In the genomic region with DNA sequence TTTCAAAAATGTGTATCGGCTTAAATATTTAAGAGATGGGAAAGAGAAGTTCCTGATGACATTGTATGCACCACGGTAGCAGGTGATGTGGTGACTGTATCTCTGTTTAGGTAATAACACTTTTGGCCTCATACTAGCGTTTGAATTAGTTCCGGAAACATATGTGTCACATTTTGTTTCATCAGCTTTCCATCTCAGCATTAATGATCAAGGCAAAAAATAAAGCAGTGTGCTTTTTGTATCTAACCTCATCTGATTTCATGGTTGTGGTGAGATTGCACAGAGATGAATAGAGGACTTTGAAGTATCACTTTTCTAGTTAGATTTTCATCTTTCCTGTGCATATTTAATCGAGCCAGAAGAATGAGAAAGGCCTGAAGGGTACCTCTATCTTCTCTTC, we compare ENCODE assay signal across 25 cellular contexts.
DNase-seq lines count a peak whose midpoint lies in the region; ATAC-seq, FAIRE-seq and TF ChIP-seq lines count a peak whose summit lies in the region.
"Had no signal": no experiment of that assay in that cellular context is flagged by ENCODE, and none has a peak within 500 bp of the region (broad histone marks: within the 10 kb centered on the region; RNA-seq: fewer than 3 reads in every experiment).

No MANE protein-coding gene starts in this region.

- H3K4me2 ChIP-seq in GM12878 (ENCODE audit: control insufficient read depth, insufficient read depth) (no peak overlapping the region), osteoblast (ENCODE audit: insufficient read depth, low read length) (no peak overlapping the region), trophoblast cell (ENCODE audit: low read length) (no peak overlapping the region)
- H3K4me2 ChIP-seq: BLaER1 had no signal

- H2AFZ ChIP-seq in GM12878 (ENCODE audit: control insufficient read depth, low read depth, low read length) = no peak overlapping the region
- H2AFZ ChIP-seq in osteoblast (ENCODE audit: low read length) = no peak overlapping the region
- H2AFZ ChIP-seq in trophoblast cell (ENCODE audit: insufficient read depth, low read length, poor library complexity) = no peak overlapping the region

- no peak for TF ChIP-seq POLR2A in GM12878 (IDR thresholded peaks at IDR 0.05; ENCODE audit: low read depth, low read length)

- H3K27ac ChIP-seq in GM12878 (ENCODE audit: control insufficient read depth, insufficient read depth) (no peak overlapping the region), osteoblast (ENCODE audit: low read depth, low read length) (no peak overlapping the region), trophoblast cell (ENCODE audit: low read depth, low read length) (no peak overlapping the region)
- H3K27ac ChIP-seq: BLaER1 had no signal

- H3K14ac ChIP-seq in trophoblast cell (ENCODE audit: low read length) = no peak overlapping the region

- no peak overlapping the region for H3K18ac ChIP-seq in trophoblast cell (ENCODE audit: low read length)

- ATAC-seq in GM12878 (no peak), GM18517 (IDR thresholded peaks at IDR 0.05; ENCODE audit: unreplicated experiment) (no peak), HG03025 (IDR thresholded peaks at IDR 0.05; ENCODE audit: low FRiP score, unreplicated experiment) (no peak)

- in situ Hi-C loops in GM12878 (cut with MboI) = no loop called here

- H3K79me1 ChIP-seq in trophoblast cell (ENCODE audit: low read length) = no peaks in the 10 kb centered on the region

- intact Hi-C loops in GM12878 (cut with micrococcal nuclease; ENCODE audit: unreplicated experiment) = no loop called here

- DNase-seq in Jurkat, Clone E6-1 (ENCODE audit: low read depth, low spot score) = peak; percentile 84
- no peak for DNase-seq in GM12878 (ENCODE audit: low read depth, low spot score)
- peak; percentile 13 for DNase-seq in osteoblast (ENCODE audit: insufficient read length, low spot score, missing footprints)
- DNase-seq in NK-92 treated with Interleukin-12 subunit alpha and Interleukin-12 subunit beta, amount 100 ng/mL, for 24 hours (lab: John Stamatoyannopoulos, UW) = no peak
- DNase-seq in trophoblast cell = no peak
- DNase-seq: 8988T; ACHN; BE2C; C1 segment of cervical spinal cord; Caco-2; Calu3; CD4-positive, alpha-beta memory T cell; CD4-positive, CD25-positive, alpha-beta regulatory T cell; CD8-positive, alpha-beta memory T cell; DMS79 treated with DMSO at 0.1 percent for 48 hours; GF-D8 had no signal

- no peak overlapping the region for H2AK5ac ChIP-seq in trophoblast cell (ENCODE audit: low read length)

- H3K79me2 ChIP-seq in GM12878 (ENCODE audit: control insufficient read depth, insufficient read depth, low read length) (no peaks in the 10 kb centered on the region), osteoblast (ENCODE audit: insufficient read depth, low read length) (no peaks in the 10 kb centered on the region), trophoblast cell (ENCODE audit: control insufficient read depth, insufficient read depth, low read length, poor library complexity) (no peaks in the 10 kb centered on the region)

- H4K20me1 ChIP-seq in GM12878 (ENCODE audit: control insufficient read depth, insufficient read depth) (no peaks in the 10 kb centered on the region), osteoblast (ENCODE audit: insufficient read depth, low read length) (no peaks in the 10 kb centered on the region)
- H4K20me1 ChIP-seq: BLaER1 had no signal

- H2BK12ac ChIP-seq in trophoblast cell (ENCODE audit: low read length) = no peak overlapping the region

- TF ChIP-seq CTCF in GM12878 (IDR thresholded peaks at IDR 0.05 in 2 of 3, conservative IDR thresholded peaks at IDR 0.05 in 1 of 3; ENCODE audit: control insufficient read depth in 2 of 3, extremely low read depth in 1 of 3, insufficient read depth in 1 of 3, low read depth in 3 of 3, low read length in 3 of 3) = no peak
- TF ChIP-seq CTCF in osteoblast (IDR thresholded peaks at IDR 0.05; ENCODE audit: extremely low read depth, low read depth, low read length) = no peak

- RAD21 ChIA-PET in GM12878 (lab: Charles Lee; ENCODE audit: unreplicated experiment) = no interaction called here

- H3K23ac ChIP-seq in trophoblast cell (ENCODE audit: low read length) = no peak overlapping the region

- H4K8ac ChIP-seq in trophoblast cell (ENCODE audit: low read depth, low read length) = no peak overlapping the region

- SMC1A ChIA-PET in GM12878 (lab: Charles Lee; ENCODE audit: uncharacterized antibody, unreplicated experiment) = no interaction called here

- no TSS peak for BruUV-seq in GM12878 (replicated peaks; lab: Mats Ljungman, UMichigan)

- no peaks in the 10 kb centered on the region for H3K9me3 ChIP-seq in GM12878 (replicated peaks; ENCODE audit: control insufficient read depth, insufficient read depth, low read length)
- no peaks in the 10 kb centered on the region for H3K9me3 ChIP-seq in osteoblast (ENCODE audit: low read depth, low read length)
- H3K9me3 ChIP-seq in trophoblast cell (ENCODE audit: insufficient read depth, low read depth, low read length) = no peaks in the 10 kb centered on the region
- H3K9me3 ChIP-seq: BE2C, BLaER1, Caco-2 had no signal

- H2BK120ac ChIP-seq in trophoblast cell (ENCODE audit: insufficient read depth, low read length, poor library complexity) = no peak overlapping the region

- H4K91ac ChIP-seq in trophoblast cell (ENCODE audit: low read depth, low read length) = no peak overlapping the region

- no peak overlapping the region for H3K4me3 ChIP-seq in Jurkat, Clone E6-1 (ENCODE audit: low read length)
- no peak overlapping the region for H3K4me3 ChIP-seq in GM12878
- no peak overlapping the region for H3K4me3 ChIP-seq in osteoblast (ENCODE audit: insufficient read depth, low read length)
- no peak overlapping the region for H3K4me3 ChIP-seq in trophoblast cell (ENCODE audit: low read depth, low read length)
- H3K4me3 ChIP-seq: BLaER1 had no signal

- peak; percentile 18 for FAIRE-seq in GM12878 (lab: Jason Lieb, UNC)
- FAIRE-seq: A204.1, D721Med, G401.6, GM12892, GM18507, GM19239 had no signal

- TF ChIP-seq EP300 in GM12878 (IDR thresholded peaks at IDR 0.05; ENCODE audit: borderline replicate concordance in 1 of 2, control insufficient read depth in 1 of 2, low read depth in 2 of 2, low read length in 2 of 2) = no peak

- H3K36me3 ChIP-seq in GM12878 (ENCODE audit: control insufficient read depth in 2 of 2, insufficient read depth in 2 of 2, low read length in 1 of 2) (no peaks in the 10 kb centered on the region), osteoblast (ENCODE audit: insufficient read depth, low read length) (no peaks in the 10 kb centered on the region), trophoblast cell (ENCODE audit: control insufficient read depth in 1 of 2, insufficient read depth in 2 of 2, low read length in 2 of 2) (no peaks in the 10 kb centered on the region)
- H3K36me3 ChIP-seq: BE2C, BLaER1 had no signal

- POLR2A ChIA-PET in GM12878 (lab: Charles Lee) = no interaction called here

- H4K12ac ChIP-seq in trophoblast cell (ENCODE audit: low read depth, low read length) = no peak overlapping the region

- no peaks in the 10 kb centered on the region for H3K27me3 ChIP-seq in GM12878 (replicated peaks in 1 of 2; ENCODE audit: control insufficient read depth in 2 of 2, insufficient read depth in 2 of 2, low read length in 1 of 2)
- H3K27me3 ChIP-seq in osteoblast (ENCODE audit: insufficient read depth, low read length) = no peaks in the 10 kb centered on the region
- H3K27me3 ChIP-seq in trophoblast cell (ENCODE audit: insufficient read depth, low read length) = no peaks in the 10 kb centered on the region
- H3K27me3 ChIP-seq: BE2C, BLaER1 had no signal

- no peaks in the 10 kb centered on the region for H3K4me1 ChIP-seq in GM12878 (ENCODE audit: control insufficient read depth, insufficient read depth, low read length)
- no peaks in the 10 kb centered on the region for H3K4me1 ChIP-seq in osteoblast (ENCODE audit: insufficient read depth, low read length)
- no peaks in the 10 kb centered on the region for H3K4me1 ChIP-seq in trophoblast cell (ENCODE audit: control insufficient read depth in 1 of 2, insufficient read depth in 2 of 2, low read length in 2 of 2)
- H3K4me1 ChIP-seq: BE2C, BLaER1, Caco-2 had no signal

- no peak overlapping the region for H2BK5ac ChIP-seq in trophoblast cell (ENCODE audit: low read depth, low read length, poor library complexity)

- over 99% methylated on average over 5 of the region's 5 CpGs for WGBS in GM12878 (ENCODE audit: insufficient coverage, insufficient replicate concordance, low lambda C conversion rate, missing lambda C conversion rate)
- WGBS in trophoblast cell (ENCODE audit: extremely low coverage, insufficient coverage, insufficient read length) = no CpG with 5 or more reads among the region's 5 CpGs

- TF ChIP-seq RAD21 in GM12878 (IDR thresholded peaks at IDR 0.05; ENCODE audit: insufficient read depth, low read depth, low read length) = no peak

- CTCF ChIA-PET in GM12878 (lab: Yijun Ruan, JAX) = no interaction called here

- no peak overlapping the region for H3K4ac ChIP-seq in trophoblast cell (ENCODE audit: low read depth, low read length)

- no peak overlapping the region for H3K9ac ChIP-seq in GM12878 (ENCODE audit: control insufficient read depth, insufficient read depth, low read length)
- no peak overlapping the region for H3K9ac ChIP-seq in trophoblast cell (ENCODE audit: low read length)
- H3K9ac ChIP-seq: BLaER1 had no signal

TF ChIP-seq in GM12878, 131 proteins besides CTCF, POLR2A, EP300 and RAD21 (continues in another document):
- no peak for TF ChIP-seq TCF12 (IDR thresholded peaks at IDR 0.05; ENCODE audit: low read depth, low read length)
- TF ChIP-seq, protein P1, sequence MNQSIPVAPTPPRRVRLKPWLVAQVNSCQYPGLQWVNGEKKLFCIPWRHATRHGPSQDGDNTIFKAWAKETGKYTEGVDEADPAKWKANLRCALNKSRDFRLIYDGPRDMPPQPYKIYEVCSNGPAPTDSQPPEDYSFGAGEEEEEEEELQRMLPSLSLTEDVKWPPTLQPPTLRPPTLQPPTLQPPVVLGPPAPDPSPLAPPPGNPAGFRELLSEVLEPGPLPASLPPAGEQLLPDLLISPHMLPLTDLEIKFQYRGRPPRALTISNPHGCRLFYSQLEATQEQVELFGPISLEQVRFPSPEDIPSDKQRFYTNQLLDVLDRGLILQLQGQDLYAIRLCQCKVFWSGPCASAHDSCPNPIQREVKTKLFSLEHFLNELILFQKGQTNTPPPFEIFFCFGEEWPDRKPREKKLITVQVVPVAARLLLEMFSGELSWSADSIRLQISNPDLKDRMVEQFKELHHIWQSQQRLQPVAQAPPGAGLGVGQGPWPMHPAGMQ (IDR thresholded peaks at IDR 0.05; ENCODE audit: borderline replicate concordance) = no peak
- no peak for TF ChIP-seq GATAD2B (conservative IDR thresholded peaks at IDR 0.05; ENCODE audit: low read depth)

Comparison
In these comparisons a context has a peak if more than half of its experiments do, and no peak if none do; other contexts are left out.
1. DNase-seq: peak in Jurkat, Clone E6-1 (single experiment) and osteoblast (single experiment); none in GM12878 (single experiment), NK-92 treated with Interleukin-12 subunit alpha and Interleukin-12 subunit beta, amount 100 ng/mL, for 24 hours (single experiment) and trophoblast cell (0 of 2).